10 cellular contexts compared by ENCODE assay signal in genomic region chr2:238220892-238221521, GRCh38. TPM values are rescaled to one million over a fixed set of nuclear protein-coding genes. Genes with fewer than 3 reads are reported as not detected.
DNase-seq lines count a peak whose midpoint lies in the region; ATAC-seq and TF ChIP-seq lines count a peak whose summit lies in the region.
"Had no signal": no experiment of that assay in that cellular context is flagged by ENCODE, and none has a peak within 500 bp of the region (broad histone marks: within the 10 kb centered on the region; RNA-seq: fewer than 3 reads in every experiment).

No MANE protein-coding gene starts in this region.

- 44 to 55% (median 50%) methylated on average over 16 to 23 of the region's 23 CpGs for WGBS in ovary, 3 donors

- H3K4me1 Mint-ChIP-seq in T-helper 2 cell treated with Interferon-gamma antibody and Interleukin-4, amounts not matched to agents 5 μg/mL and 100 μg/mL, for 36 hours (ENCODE audit: low read depth): no peaks in the 10 kb centered on the region

- intact Hi-C loops in ovary (cut with DNase I): no loop called here

- no peak overlapping the region for H3K4me3 Mint-ChIP-seq in T-helper 2 cell treated with Interferon-gamma antibody and Interleukin-4, amounts not matched to agents 5 μg/mL and 100 μg/mL, for 36 hours
- H3K4me3 Mint-ChIP-seq: stimulated activated naive B cell treated with anti-CD40 and anti-IgM and Interleukin-4, amounts not matched to agents 10 μg/mL and 1 μg/mL and 100 μg/mL, for 72 hours had no signal

- H3K27me3 Mint-ChIP-seq in T-helper 2 cell treated with Interferon-gamma antibody and Interleukin-4, amounts not matched to agents 5 μg/mL and 100 μg/mL, for 36 hours (ENCODE audit: low read depth): peaks cover 2% of the 10 kb centered on the region

- no peak overlapping the region for H3K27ac Mint-ChIP-seq in T-helper 2 cell treated with Interferon-gamma antibody and Interleukin-4, amounts not matched to agents 5 μg/mL and 100 μg/mL, for 36 hours
- H3K27ac Mint-ChIP-seq: stimulated activated naive B cell treated with anti-CD40 and anti-IgM and Interleukin-4, amounts not matched to agents 10 μg/mL and 1 μg/mL and 100 μg/mL, for 72 hours had no signal

- no peaks in the 10 kb centered on the region for H3K27me3 ChIP-seq in ovary
- H3K27me3 ChIP-seq: hepatocyte had no signal

- TF ChIP-seq POLR2A in ovary (IDR thresholded peaks at IDR 0.05): no peak

- DNase-seq in G401 (ENCODE audit: low spot score) (peak; percentile 97), NCI-H1694 (lab: John Stamatoyannopoulos, UW) (peak; percentile 31), dermis blood vessel endothelial cell (peak; percentile 57), ovary (no peak), NOMO-1 (lab: John Stamatoyannopoulos, UW; ENCODE audit: unreplicated experiment in 2 of 2) (no peak), NCI-H1930 (lab: John Stamatoyannopoulos, UW) (no peak)
- DNase-seq in T-helper 2 cell treated with Interferon-gamma antibody and Interleukin-4, amounts not matched to agents 5 μg/mL and 100 μg/mL, for 36 hours (ENCODE audit: low spot score): no peak
- DNase-seq: stimulated activated naive B cell treated with anti-CD40 and anti-IgM and Interleukin-4, amounts not matched to agents 10 μg/mL and 1 μg/mL and 100 μg/mL, for 72 hours had no signal

- H3K4me3 ChIP-seq in ovary: peak overlapping the region; percentile 16
- H3K4me3 ChIP-seq: hepatocyte had no signal

- no peak overlapping the region for H3K27ac ChIP-seq in ovary
- H3K27ac ChIP-seq: hepatocyte had no signal

- H3K4me1 ChIP-seq in ovary (ENCODE audit: insufficient read depth): no peaks in the 10 kb centered on the region

- H3K36me3 ChIP-seq in ovary: no peaks in the 10 kb centered on the region

- H3K36me3 Mint-ChIP-seq in T-helper 2 cell treated with Interferon-gamma antibody and Interleukin-4, amounts not matched to agents 5 μg/mL and 100 μg/mL, for 36 hours (ENCODE audit: low read depth): no peaks in the 10 kb centered on the region

- H3K9me3 ChIP-seq in ovary: no peaks in the 10 kb centered on the region

- no peak for TF ChIP-seq EP300 in ovary (IDR thresholded peaks at IDR 0.05)

- no peak for ATAC-seq in GM18519 (IDR thresholded peaks at IDR 0.05; ENCODE audit: low FRiP score, unreplicated experiment)

- no peak for TF ChIP-seq CTCF in ovary (IDR thresholded peaks at IDR 0.05)

- no peaks in the 10 kb centered on the region for H3K9me3 Mint-ChIP-seq in T-helper 2 cell treated with Interferon-gamma antibody and Interleukin-4, amounts not matched to agents 5 μg/mL and 100 μg/mL, for 36 hours
- H3K9me3 Mint-ChIP-seq: stimulated activated naive B cell treated with anti-CD40 and anti-IgM and Interleukin-4, amounts not matched to agents 10 μg/mL and 1 μg/mL and 100 μg/mL, for 72 hours had no signal

- in situ Hi-C loops in G401 (cut with HindIII; ENCODE audit: low sequenced_read_pairs): no loop called here

RNA-seq across cellular contexts. Expression of gene ILKAP, which starts 17.5 kb away (rescaled TPM):
- 65.1 and 71.4 TPM in 2 replicates for total RNA-seq in G401 (2014; rRNA removed; shearing (Covaris generic))
- total RNA-seq in dermis blood vessel endothelial cell (17.7 and 18.7 TPM in 2 replicates), ovary (10 to 100 TPM; 28.4 to 54.9 (median 38.9) TPM)
- 10 to 100 TPM; 28.5 to 49.5 TPM for polyA plus RNA-seq in ovary

RNA-seq across cellular contexts. Expression of gene HES6, which starts 18.8 kb away (rescaled TPM):
- total RNA-seq in G401 (2014; rRNA removed; shearing (Covaris generic)): 56.0 and 67.5 TPM in 2 replicates
- total RNA-seq in dermis blood vessel endothelial cell: 2.2 and 3.7 TPM in 2 replicates
- total RNA-seq in ovary: 10 to 100 TPM in 2 of 7 donors, 1 to 10 TPM in 5; 1.1 to 12.4 (median 3.1) TPM
- polyA plus RNA-seq in ovary: 1 to 10 TPM in 1 of 2 donors, under 1 TPM in 1; 0.33 to 2.0 TPM

Comparison
In these comparisons a context has a peak if more than half of its experiments do, and no peak if none do; other contexts are left out.
1. DNase-seq: peak in G401 (single experiment), NCI-H1694 (single experiment) and dermis blood vessel endothelial cell (single experiment); none in ovary (0 of 5), T-helper 2 cell treated with Interferon-gamma antibody and Interleukin-4, amounts not matched to agents 5 μg/mL and 100 μg/mL, for 36 hours (single experiment), NOMO-1 (0 of 2) and NCI-H1930 (0 of 2).